8 cellular contexts compared by ENCODE assay signal in genomic region chr1:208244584-208244916, GRCh38. TPM values are rescaled to one million over a fixed set of nuclear protein-coding genes. Genes with fewer than 3 reads are reported as not detected.
DNase-seq lines count a peak whose midpoint lies in the region; ATAC-seq and TF ChIP-seq lines count a peak whose summit lies in the region.

No MANE protein-coding gene starts in this region.

- DNase-seq in AG04450 (ENCODE audit: low read depth, low spot score) (no peak), mesothelial cell of epicardium (ENCODE audit: low spot score in 2 of 2, unreplicated experiment in 2 of 2) (no peak), aorta (no peak), RPMI8226 (no peak)
- DNase-seq in stimulated activated CD4-positive, alpha-beta T cell treated with anti-CD3 and anti-CD28 coated beads, Interleukin-4, amount 100 ng/mL, for 1 hour: no peak

- H3K36me3 Mint-ChIP-seq in brain: no peaks in the 10 kb centered on the region
- no peaks in the 10 kb centered on the region for H3K36me3 Mint-ChIP-seq in mesothelial cell of epicardium

- H3K27ac Mint-ChIP-seq in brain (peak overlapping the region; percentile 39 to 95 (median 51)), mesothelial cell of epicardium (peak overlapping the region; percentile 53)

- no peak for TF ChIP-seq CTCF in AG04450 (IDR thresholded peaks at IDR 0.05; ENCODE audit: low read depth, low read length)
- no peak for TF ChIP-seq CTCF in brain (conservative IDR thresholded peaks at IDR 0.05)
- TF ChIP-seq CTCF in mesothelial cell of epicardium (IDR thresholded peaks at IDR 0.05; ENCODE audit: unreplicated experiment): no peak

- peaks cover 3% of the 10 kb centered on the region in 2 donors for H3K4me1 ChIP-seq in aorta (ENCODE audit: control insufficient read depth in 1 of 2, insufficient read depth in 2 of 2, low read length in 2 of 2)

- H3K9me3 ChIP-seq in AG04450 (ENCODE audit: control insufficient read depth, insufficient read depth, low read length): no peaks in the 10 kb centered on the region
- no peaks in the 10 kb centered on the region for H3K9me3 ChIP-seq in aorta (ENCODE audit: control insufficient read depth, low read length)

- peak; percentile 15 for ATAC-seq in HG02763 (IDR thresholded peaks at IDR 0.05; ENCODE audit: unreplicated experiment)
- no peak for ATAC-seq in aorta (ENCODE audit: low FRiP score)
- no peak for ATAC-seq in HG03095 (IDR thresholded peaks at IDR 0.05; ENCODE audit: unreplicated experiment)

- peaks cover 0 to 4% (median 0%) of the 10 kb centered on the region in 5 experiments for H3K9me3 Mint-ChIP-seq in brain
- no peaks in the 10 kb centered on the region for H3K9me3 Mint-ChIP-seq in mesothelial cell of epicardium

- H3K4me3 Mint-ChIP-seq in brain (peak overlapping the region; percentile 82 to 98 (median 96)), mesothelial cell of epicardium (peak overlapping the region; percentile 62)

- H3K4me3 ChIP-seq in AG04450 (ENCODE audit: low read depth, low read length): peak overlapping the region; percentile 66
- peak overlapping the region; percentile 77 to 81 for H3K4me3 ChIP-seq in aorta (ENCODE audit: low read length in 2 of 2)

- intact Hi-C loops in aorta (cut with DNase I): loop anchor here (2.0 to 5.0 kb wide), 3 partner anchors 112 to 224 kb away; no protein-coding TSS in a partner anchor

- H3K4me1 Mint-ChIP-seq in brain: peaks cover 78% of the 10 kb centered on the region
- peaks cover 46% of the 10 kb centered on the region for H3K4me1 Mint-ChIP-seq in mesothelial cell of epicardium

- 1 to 3% methylated on average over 11 of the region's 11 CpGs for WGBS in aorta, 2 donors

- peaks cover 21% of the 10 kb centered on the region for H3K27me3 Mint-ChIP-seq in brain
- H3K27me3 Mint-ChIP-seq in mesothelial cell of epicardium (ENCODE audit: low read depth): peaks cover 16% of the 10 kb centered on the region

- H3K27ac ChIP-seq in AG04450 (ENCODE audit: low read depth, low read length) (no peak overlapping the region), aorta (ENCODE audit: low read depth in 1 of 2, low read length in 2 of 2) (peak overlapping the region in 1 of 2 donors; percentile 96)

- no peaks in the 10 kb centered on the region for H3K36me3 ChIP-seq in aorta (ENCODE audit: control insufficient read depth in 1 of 2, insufficient read depth in 2 of 2, low read length in 1 of 2)

- POLR2A ChIA-PET in AG04450 (lab: Yijun Ruan, JAX): interaction anchor here (0.6 to 1.3 kb wide), 2 partner anchors 25 to 222 kb away, joined by 3 to 16 read pairs; no protein-coding TSS in a partner anchor

- CTCF ChIA-PET in AG04450 (lab: Charles Lee): interaction anchor here (0.7 to 22.8 kb wide), 56 partner anchors 8 to 434 kb away, joined by 3 to 593 read pairs (median 4); no protein-coding TSS in a partner anchor

- peaks cover 32% of the 10 kb centered on the region for H3K27me3 ChIP-seq in AG04450 (ENCODE audit: control insufficient read depth, insufficient read depth, low read length)
- H3K27me3 ChIP-seq in aorta (ENCODE audit: control insufficient read depth in 1 of 2, insufficient read depth in 2 of 2, low read length in 1 of 2): no peaks in the 10 kb centered on the region

RNA-seq across cellular contexts. Expression of gene PLXNA2, which starts 0.4 kb away (rescaled TPM):
- polyA plus RNA-seq in AG04450 (2011; rRNA removed) (0.10 and 0.16 TPM in 2 replicates), brain (ENCODE audit: insufficient read depth, low read depth, low replicate concordance) (5.7 TPM), aorta (10 to 100 TPM in 1 of 2 donors, 1 to 10 TPM in 1; 2.9 to 26.7 TPM)
- polyA minus RNA-seq in AG04450 (2011; rRNA and poly(A)+ RNA removed): 0.37 and 0.70 TPM in 2 replicates
- total RNA-seq in mesothelial cell of epicardium (13.2 to 16.5 TPM (median 14.7 TPM) in 3 replicates), aorta (10 to 100 TPM; 33.3 to 37.3 TPM)
